ENCODE assay signal across 11 cellular contexts in the genomic region with DNA sequence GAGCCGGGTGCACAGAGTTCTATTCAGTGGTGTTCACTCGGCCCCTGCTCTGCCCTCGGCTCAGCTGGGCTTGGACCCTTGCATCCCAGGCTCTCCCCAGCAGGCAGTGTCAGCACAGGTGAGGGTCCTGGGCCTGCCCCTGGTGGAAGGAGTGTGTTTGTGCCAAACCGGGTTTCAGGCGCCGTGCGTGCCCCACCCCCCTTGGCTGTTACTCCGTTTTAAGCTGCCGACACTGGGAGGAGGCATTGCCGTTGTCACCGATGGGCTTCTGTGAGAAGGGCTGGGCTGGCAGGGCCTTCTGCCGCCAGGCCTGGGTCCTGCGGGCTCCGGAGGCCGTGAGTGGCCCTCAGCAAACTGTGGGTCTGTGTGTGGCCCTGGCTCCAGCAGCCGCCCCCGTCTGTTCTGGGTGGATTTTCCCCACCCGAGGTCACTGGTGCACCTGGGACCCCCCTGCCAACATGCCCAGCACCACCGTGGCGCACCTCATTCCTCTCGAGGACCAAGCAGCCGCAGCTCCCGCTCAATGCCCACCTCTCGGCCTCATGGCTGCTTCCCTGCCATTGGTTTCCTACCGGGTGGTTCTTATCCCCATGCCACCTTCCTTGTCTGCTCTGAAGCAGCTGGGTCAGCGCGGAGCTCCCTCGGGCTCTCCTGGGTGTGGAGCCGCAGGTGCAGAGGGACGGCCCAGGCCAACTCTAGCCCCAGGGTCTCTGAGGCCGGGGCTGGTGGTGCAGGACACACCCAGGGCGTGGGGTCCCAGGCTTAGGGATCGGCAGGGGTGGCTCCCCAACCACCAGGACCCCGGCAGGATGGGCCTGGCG. TPM values are rescaled to one million over a fixed set of nuclear protein-coding genes. Genes with fewer than 3 reads are reported as not detected.
DNase-seq lines count a peak whose midpoint lies in the region; ATAC-seq and TF ChIP-seq lines count a peak whose summit lies in the region.
"Had no signal": no experiment of that assay in that cellular context is flagged by ENCODE, and none has a peak within 500 bp of the region (broad histone marks: within the 10 kb centered on the region; RNA-seq: fewer than 3 reads in every experiment).

No MANE protein-coding gene starts in this region.

- DNase-seq in NCI-H1436 (lab: John Stamatoyannopoulos, UW) (peak; percentile 55), NCI-H1436 treated with DMSO at 0.1 percent for 48 hours (lab: John Stamatoyannopoulos, UW) (no peak), osteoblast (ENCODE audit: insufficient read length, low spot score, missing footprints) (no peak), amniotic stem cell (lab: John Stamatoyannopoulos, UW) (no peak), NCI-H2227 treated with DMSO at 0.1 percent for 48 hours (lab: John Stamatoyannopoulos, UW) (no peak)
- no peak for DNase-seq in activated T-helper 2 cell treated with anti-CD3 and anti-CD28 coated beads, Interferon-gamma antibody, Interleukin-2, Interleukin-4, amounts not matched to agents 10 μg/mL and 5 μg/mL and 100 μg/mL, durations not matched to agents 14 hours and 24 hours and 36 hours (ENCODE audit: low spot score)
- DNase-seq: NCI-H774 had no signal

- TF ChIP-seq CTCF in HEK293 (tag by site-specific recombination; IDR thresholded peaks at IDR 0.05), result no peak
- no peak for TF ChIP-seq CTCF in osteoblast (IDR thresholded peaks at IDR 0.05; ENCODE audit: extremely low read depth, low read depth, low read length)

- H3K27me3 ChIP-seq in osteoblast (ENCODE audit: insufficient read depth, low read length), result no peaks in the 10 kb centered on the region
- H3K27me3 ChIP-seq: cardiac muscle cell had no signal

- H3K4me1 ChIP-seq in HEK293 (ENCODE audit: control insufficient read depth, insufficient read depth, low read length), result peaks cover 18% of the 10 kb centered on the region
- peaks cover 43% of the 10 kb centered on the region for H3K4me1 ChIP-seq in osteoblast (ENCODE audit: insufficient read depth, low read length)

- no peaks in the 10 kb centered on the region for H3K9me3 Mint-ChIP-seq in activated T-helper 2 cell treated with anti-CD3 and anti-CD28 coated beads, Interferon-gamma antibody, Interleukin-2, Interleukin-4, amounts not matched to agents 10 μg/mL and 5 μg/mL and 100 μg/mL, durations not matched to agents 14 hours and 24 hours and 36 hours

- peak overlapping the region; percentile 92 for H3K27ac Mint-ChIP-seq in activated T-helper 2 cell treated with anti-CD3 and anti-CD28 coated beads, Interferon-gamma antibody, Interleukin-2, Interleukin-4, amounts not matched to agents 10 μg/mL and 5 μg/mL and 100 μg/mL, durations not matched to agents 14 hours and 24 hours and 36 hours

- H3K36me3 Mint-ChIP-seq in activated T-helper 2 cell treated with anti-CD3 and anti-CD28 coated beads, Interferon-gamma antibody, Interleukin-2, Interleukin-4, amounts not matched to agents 10 μg/mL and 5 μg/mL and 100 μg/mL, durations not matched to agents 14 hours and 24 hours and 36 hours (ENCODE audit: low read depth), result peaks cover 43% of the 10 kb centered on the region

- peaks cover 41% of the 10 kb centered on the region for H3K79me2 ChIP-seq in osteoblast (ENCODE audit: insufficient read depth, low read length)

- H3K27ac ChIP-seq in HEK293 (ENCODE audit: extremely low read depth, low read depth, low read length) (peak overlapping the region; percentile 91; the same call in 1 of the 2 replicates), osteoblast (ENCODE audit: low read depth, low read length) (peak overlapping the region; percentile 100)
- H3K27ac ChIP-seq: cardiac muscle cell had no signal

- CTCF ChIA-PET in HEK293 (lab: Yijun Ruan, JAX), result interaction anchor here (0.7 to 0.9 kb wide), 2 partner anchors 8 to 35 kb away, joined by 3 to 5 read pairs; no protein-coding TSS in a partner anchor

- H3K4me2 ChIP-seq in osteoblast (ENCODE audit: insufficient read depth, low read length), result peak overlapping the region; percentile 23

- no peaks in the 10 kb centered on the region for H3K27me3 Mint-ChIP-seq in activated T-helper 2 cell treated with anti-CD3 and anti-CD28 coated beads, Interferon-gamma antibody, Interleukin-2, Interleukin-4, amounts not matched to agents 10 μg/mL and 5 μg/mL and 100 μg/mL, durations not matched to agents 14 hours and 24 hours and 36 hours (ENCODE audit: low read depth)

- POLR2A ChIA-PET in HEK293 (lab: Yijun Ruan, JAX), result no interaction called here

- H3K36me3 ChIP-seq in HEK293 (ENCODE audit: control insufficient read depth in 2 of 2, insufficient read depth in 1 of 2, low read length in 2 of 2) (no peaks in the 10 kb centered on the region), osteoblast (ENCODE audit: insufficient read depth, low read length) (peaks cover 34% of the 10 kb centered on the region)
- H3K36me3 ChIP-seq: cardiac muscle cell had no signal

- intact Hi-C loops in activated T-helper 2 cell treated with anti-CD3 and anti-CD28 coated beads, Interferon-gamma antibody, Interleukin-2, Interleukin-4, amounts not matched to agents 10 μg/mL and 5 μg/mL and 100 μg/mL, durations not matched to agents 14 hours and 24 hours and 36 hours (cut with micrococcal nuclease), result no loop called here

- H2AFZ ChIP-seq in osteoblast (ENCODE audit: low read length), result no peak overlapping the region

- H3K4me3 Mint-ChIP-seq in activated T-helper 2 cell treated with anti-CD3 and anti-CD28 coated beads, Interferon-gamma antibody, Interleukin-2, Interleukin-4, amounts not matched to agents 10 μg/mL and 5 μg/mL and 100 μg/mL, durations not matched to agents 14 hours and 24 hours and 36 hours (ENCODE audit: low read depth), result no peak overlapping the region

- H3K4me1 Mint-ChIP-seq in activated T-helper 2 cell treated with anti-CD3 and anti-CD28 coated beads, Interferon-gamma antibody, Interleukin-2, Interleukin-4, amounts not matched to agents 10 μg/mL and 5 μg/mL and 100 μg/mL, durations not matched to agents 14 hours and 24 hours and 36 hours (ENCODE audit: low read depth), result peaks cover 35% of the 10 kb centered on the region

- H3K4me3 ChIP-seq in HEK293 (ENCODE audit: low read depth, low read length), result no peak overlapping the region
- no peak overlapping the region for H3K4me3 ChIP-seq in osteoblast (ENCODE audit: insufficient read depth, low read length)
- H3K4me3 ChIP-seq: A549, cardiac muscle cell had no signal

- H3K9me3 ChIP-seq in HEK293 (ENCODE audit: control insufficient read depth, insufficient read depth, low read depth, low read length) (no peaks in the 10 kb centered on the region), osteoblast (ENCODE audit: low read depth, low read length) (no peaks in the 10 kb centered on the region)
- H3K9me3 ChIP-seq: A549 had no signal

- no peaks in the 10 kb centered on the region for H4K20me1 ChIP-seq in osteoblast (ENCODE audit: insufficient read depth, low read length)

- ATAC-seq in HG03196 (IDR thresholded peaks at IDR 0.05; ENCODE audit: unreplicated experiment), result no peak

TF ChIP-seq in HEK293, 187 proteins besides CTCF, POLR2A, EP300 and RAD21:
- peak; percentile 95 for TF ChIP-seq KLF1 (tag by site-specific recombination; IDR thresholded peaks at IDR 0.05)
- TF ChIP-seq, protein P1, sequence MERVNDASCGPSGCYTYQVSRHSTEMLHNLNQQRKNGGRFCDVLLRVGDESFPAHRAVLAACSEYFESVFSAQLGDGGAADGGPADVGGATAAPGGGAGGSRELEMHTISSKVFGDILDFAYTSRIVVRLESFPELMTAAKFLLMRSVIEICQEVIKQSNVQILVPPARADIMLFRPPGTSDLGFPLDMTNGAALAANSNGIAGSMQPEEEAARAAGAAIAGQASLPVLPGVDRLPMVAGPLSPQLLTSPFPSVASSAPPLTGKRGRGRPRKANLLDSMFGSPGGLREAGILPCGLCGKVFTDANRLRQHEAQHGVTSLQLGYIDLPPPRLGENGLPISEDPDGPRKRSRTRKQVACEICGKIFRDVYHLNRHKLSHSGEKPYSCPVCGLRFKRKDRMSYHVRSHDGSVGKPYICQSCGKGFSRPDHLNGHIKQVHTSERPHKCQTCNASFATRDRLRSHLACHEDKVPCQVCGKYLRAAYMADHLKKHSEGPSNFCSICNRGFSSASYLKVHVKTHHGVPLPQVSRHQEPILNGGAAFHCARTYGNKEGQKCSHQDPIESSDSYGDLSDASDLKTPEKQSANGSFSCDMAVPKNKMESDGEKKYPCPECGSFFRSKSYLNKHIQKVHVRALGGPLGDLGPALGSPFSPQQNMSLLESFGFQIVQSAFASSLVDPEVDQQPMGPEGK (tag by site-specific recombination; IDR thresholded peaks at IDR 0.05), result no peak
- no peak for TF ChIP-seq SCRT1 (tag by site-specific recombination; IDR thresholded peaks at IDR 0.05; ENCODE audit: borderline replicate concordance)
- peak; percentile 9; the same call in 1 of the 2 replicates for TF ChIP-seq BCL11A (tag by site-specific recombination; IDR thresholded peaks at IDR 0.05; ENCODE audit: low read depth)
- 0 out of 2 replicates have a peak, but pooled peaks have one; percentile 2 for TF ChIP-seq BCL11B (tag by site-specific recombination; IDR thresholded peaks at IDR 0.05; ENCODE audit: low read depth)
- peak; percentile 66 for TF ChIP-seq SCRT2 (tag by site-specific recombination; IDR thresholded peaks at IDR 0.05)
- TF ChIP-seq ZBTB7A (tag by site-specific recombination; IDR thresholded peaks at IDR 0.05; ENCODE audit: low read depth), result no peak
- TF ChIP-seq, protein P2, sequence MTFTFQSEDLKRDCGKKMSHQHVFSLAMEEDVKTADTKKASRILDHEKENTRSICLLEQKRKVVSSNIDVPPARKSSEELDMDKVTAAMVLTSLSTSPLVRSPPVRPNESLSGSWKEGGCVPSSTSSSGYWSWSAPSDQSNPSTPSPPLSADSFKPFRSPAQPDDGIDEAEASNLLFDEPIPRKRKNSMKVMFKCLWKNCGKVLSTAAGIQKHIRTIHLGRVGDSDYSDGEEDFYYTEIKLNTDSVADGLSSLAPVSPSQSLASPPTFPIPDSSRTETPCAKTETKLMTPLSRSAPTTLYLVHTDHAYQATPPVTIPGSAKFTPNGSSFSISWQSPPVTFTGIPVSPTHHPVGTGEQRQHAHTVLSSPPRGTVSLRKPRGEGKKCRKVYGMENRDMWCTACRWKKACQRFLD (tag by site-specific recombination; IDR thresholded peaks at IDR 0.05), result no peak
- no peak for TF ChIP-seq OSR2 (tag by site-specific recombination; IDR thresholded peaks at IDR 0.05)
- no peak for TF ChIP-seq ZNF610 (tag by site-specific recombination; IDR thresholded peaks at IDR 0.05; ENCODE audit: borderline replicate concordance)
- TF ChIP-seq TRIM28 (IDR thresholded peaks at IDR 0.05; ENCODE audit: borderline replicate concordance, low read length), result no peak
- TF ChIP-seq OVOL3 (tag by site-specific recombination; IDR thresholded peaks at IDR 0.05), result no peak
- no peak for TF ChIP-seq ZSCAN30 (tag by site-specific recombination; IDR thresholded peaks at IDR 0.05)
- no peak for TF ChIP-seq ZNF791 (tag by site-specific recombination; IDR thresholded peaks at IDR 0.05)
- no peak for TF ChIP-seq ZNF350 (tag by site-specific recombination; IDR thresholded peaks at IDR 0.05)
- TF ChIP-seq ZNF416 (tag by site-specific recombination; IDR thresholded peaks at IDR 0.05), result no peak

RNA-seq across cellular contexts. Expression of a gene that starts 44.3 kb away (rescaled TPM):
- 62.3 and 66.4 TPM in 2 replicates for total RNA-seq in activated T-helper 2 cell treated with anti-CD3 and anti-CD28 coated beads, Interferon-gamma antibody, Interleukin-2, Interleukin-4, amounts not matched to agents 10 μg/mL and 5 μg/mL and 100 μg/mL, durations not matched to agents 14 hours and 24 hours and 36 hours
- 39.8 and 49.2 TPM in 2 replicates for total RNA-seq in osteoblast
